Comparison of ENCODE assay signal across 8 cellular contexts in the genomic region with DNA sequence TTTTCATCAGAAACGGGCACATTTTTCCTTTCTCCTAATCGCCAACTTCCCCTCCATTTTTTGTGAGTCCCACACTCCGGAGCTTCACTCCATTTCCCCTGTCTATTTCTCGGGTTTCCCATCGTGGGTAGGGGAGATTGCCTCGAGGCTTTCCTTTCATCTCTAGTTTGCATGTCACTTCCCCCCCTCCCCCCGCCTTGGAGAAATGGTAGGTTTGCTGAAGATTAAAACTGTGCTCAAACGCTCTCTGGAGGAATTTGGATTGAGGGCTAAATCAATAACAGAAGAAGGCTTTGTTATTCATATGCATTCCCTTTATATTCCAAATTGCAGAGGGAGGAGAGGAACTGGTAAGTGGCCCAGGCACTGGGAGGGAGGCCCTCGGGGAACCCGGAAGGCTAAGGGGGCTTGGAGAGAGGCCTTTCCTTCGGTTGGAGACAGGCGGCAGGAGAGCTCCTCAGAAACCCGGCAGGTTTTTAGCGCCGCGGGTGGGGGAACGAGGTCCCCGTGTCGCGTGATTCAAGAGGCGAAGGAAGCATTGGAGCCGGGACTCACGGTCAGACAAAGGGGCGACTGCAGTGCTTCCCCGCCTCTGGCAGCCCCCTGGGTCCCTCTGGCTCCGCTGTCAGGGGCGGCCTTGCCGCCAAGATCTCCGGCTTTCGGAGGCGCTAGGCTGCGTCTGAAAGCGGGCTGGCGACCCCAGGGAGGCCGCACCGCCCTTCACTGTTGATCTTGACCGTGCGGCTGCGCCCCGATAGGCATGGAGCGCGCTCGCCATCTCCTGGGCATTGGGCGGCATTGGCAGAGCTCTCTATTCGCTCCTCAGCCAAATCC. TPM values are rescaled to one million over a fixed set of nuclear protein-coding genes. Genes with fewer than 3 reads are reported as not detected.
A peak's percentile ranks its signal among the peaks of the same experiment; 100 is the strongest.
DNase-seq lines count a peak whose midpoint lies in the region; ATAC-seq and TF ChIP-seq lines count a peak whose summit lies in the region.

No MANE protein-coding gene starts in this region.

- H3K36me3 Mint-ChIP-seq in CD14-positive monocyte = peaks cover 0 to 4% of the 10 kb centered on the region in 2 donors
- H3K36me3 Mint-ChIP-seq in activated CD4-positive, alpha-beta memory T cell treated with anti-CD3 and anti-CD28 coated beads, Interleukin-2, amount 10 ng/mL, durations not matched to agents 7 days and 5 days (ENCODE audit: low read depth) = no peaks in the 10 kb centered on the region
- H3K36me3 Mint-ChIP-seq in stimulated activated memory B cell treated with anti-CD40 and anti-IgM and Interleukin-4, amounts not matched to agents 10 μg/mL and 1 μg/mL and 100 μg/mL, for 72 hours = no peaks in the 10 kb centered on the region

- POLR2A ChIA-PET in activated CD4-positive, alpha-beta memory T cell treated with anti-CD3 and anti-CD28 coated beads, Interleukin-2, amount 10 ng/mL, durations not matched to agents 7 days and 5 days (lab: Charles Lee) = no interaction called here

- DNase-seq in CD14-positive monocyte (ENCODE audit: low spot score) (no peak), NCI-H526 (lab: John Stamatoyannopoulos, UW) (peak; percentile 87 to 97), epithelial cell of prostate (ENCODE audit: low read depth, low spot score) (no peak), mucosa of gallbladder (ENCODE audit: low spot score) (peak; percentile 56)
- peak; percentile 64 for DNase-seq in activated CD4-positive, alpha-beta memory T cell treated with anti-CD3 and anti-CD28 coated beads, Interleukin-2, amount 10 ng/mL, durations not matched to agents 7 days and 5 days

- H3K4me1 Mint-ChIP-seq in CD14-positive monocyte = peaks cover 28% of the 10 kb centered on the region
- peaks cover 17% of the 10 kb centered on the region for H3K4me1 Mint-ChIP-seq in activated CD4-positive, alpha-beta memory T cell treated with anti-CD3 and anti-CD28 coated beads, Interleukin-2, amount 10 ng/mL, durations not matched to agents 7 days and 5 days
- peaks cover 17% of the 10 kb centered on the region for H3K4me1 Mint-ChIP-seq in stimulated activated memory B cell treated with anti-CD40 and anti-IgM and Interleukin-4, amounts not matched to agents 10 μg/mL and 1 μg/mL and 100 μg/mL, for 72 hours

- intact Hi-C loops in CD14-positive monocyte (cut with micrococcal nuclease) = loop anchor here (5.0 to 10.0 kb wide), 4 partner anchors 412 to 1762 kb away; partner anchors contain the start of gene SP9 (in 1 of the 2)

- ATAC-seq in GM19023 (IDR thresholded peaks at IDR 0.05; ENCODE audit: unreplicated experiment) = peak; percentile 93
- ATAC-seq in HG03354 (IDR thresholded peaks at IDR 0.05; ENCODE audit: poor library complexity, severe bottlenecking, unreplicated experiment) = peak; percentile 85
- peak; percentile 61 for ATAC-seq in stimulated activated memory B cell treated with anti-CD40 and anti-IgM and Interleukin-4, amounts not matched to agents 10 μg/mL and 1 μg/mL and 100 μg/mL, for 72 hours

- CTCF ChIA-PET in activated CD4-positive, alpha-beta memory T cell treated with anti-CD3 and anti-CD28 coated beads, Interleukin-2, amount 10 ng/mL, durations not matched to agents 7 days and 5 days (lab: Charles Lee) = interaction anchor here (0.5 to 3.5 kb wide), 20 partner anchors 12 to 1651 kb away, joined by 3 to 76 read pairs (median 3); no protein-coding TSS in a partner anchor

- peak overlapping the region; percentile 75 to 97 for H3K4me3 Mint-ChIP-seq in CD14-positive monocyte
- peak overlapping the region; percentile 60 for H3K4me3 Mint-ChIP-seq in activated CD4-positive, alpha-beta memory T cell treated with anti-CD3 and anti-CD28 coated beads, Interleukin-2, amount 10 ng/mL, durations not matched to agents 7 days and 5 days
- peak overlapping the region; percentile 73 for H3K4me3 Mint-ChIP-seq in stimulated activated memory B cell treated with anti-CD40 and anti-IgM and Interleukin-4, amounts not matched to agents 10 μg/mL and 1 μg/mL and 100 μg/mL, for 72 hours

- peaks cover 90 to 97% (median 94%) of the 10 kb centered on the region in 3 donors for H3K27me3 Mint-ChIP-seq in CD14-positive monocyte (ENCODE audit: low read depth in 3 of 3)
- H3K27me3 Mint-ChIP-seq in activated CD4-positive, alpha-beta memory T cell treated with anti-CD3 and anti-CD28 coated beads, Interleukin-2, amount 10 ng/mL, durations not matched to agents 7 days and 5 days = peaks cover 88% of the 10 kb centered on the region
- peaks cover 87% of the 10 kb centered on the region for H3K27me3 Mint-ChIP-seq in stimulated activated memory B cell treated with anti-CD40 and anti-IgM and Interleukin-4, amounts not matched to agents 10 μg/mL and 1 μg/mL and 100 μg/mL, for 72 hours

- no peak overlapping the region for H3K27ac Mint-ChIP-seq in CD14-positive monocyte
- no peak overlapping the region for H3K27ac Mint-ChIP-seq in activated CD4-positive, alpha-beta memory T cell treated with anti-CD3 and anti-CD28 coated beads, Interleukin-2, amount 10 ng/mL, durations not matched to agents 7 days and 5 days
- H3K27ac Mint-ChIP-seq in stimulated activated memory B cell treated with anti-CD40 and anti-IgM and Interleukin-4, amounts not matched to agents 10 μg/mL and 1 μg/mL and 100 μg/mL, for 72 hours = no peak overlapping the region

- peak overlapping the region; percentile 54 for H3K27ac ChIP-seq in epithelial cell of prostate

- peaks cover 0 to 40% (median 19%) of the 10 kb centered on the region in 7 donors for H3K9me3 Mint-ChIP-seq in CD14-positive monocyte
- no peaks in the 10 kb centered on the region for H3K9me3 Mint-ChIP-seq in activated CD4-positive, alpha-beta memory T cell treated with anti-CD3 and anti-CD28 coated beads, Interleukin-2, amount 10 ng/mL, durations not matched to agents 7 days and 5 days
- no peaks in the 10 kb centered on the region for H3K9me3 Mint-ChIP-seq in stimulated activated memory B cell treated with anti-CD40 and anti-IgM and Interleukin-4, amounts not matched to agents 10 μg/mL and 1 μg/mL and 100 μg/mL, for 72 hours

- peak; percentile 83 for TF ChIP-seq CTCF in CD14-positive monocyte (IDR thresholded peaks at IDR 0.05)

RNA-seq across cellular contexts. Expression of gene HOXD12, which starts 2.4 kb away (rescaled TPM):
- not detected for polyA plus RNA-seq in CD14-positive monocyte
- not detected for total RNA-seq in activated CD4-positive, alpha-beta memory T cell treated with anti-CD3 and anti-CD28 coated beads, Interleukin-2, amount 10 ng/mL, durations not matched to agents 7 days and 5 days
- total RNA-seq in mucosa of gallbladder = not detected

RNA-seq across cellular contexts. Expression of gene HOXD13, which starts 4.7 kb away (rescaled TPM):
- not detected for polyA plus RNA-seq in CD14-positive monocyte
- not detected for total RNA-seq in activated CD4-positive, alpha-beta memory T cell treated with anti-CD3 and anti-CD28 coated beads, Interleukin-2, amount 10 ng/mL, durations not matched to agents 7 days and 5 days
- not detected for total RNA-seq in mucosa of gallbladder

RNA-seq across cellular contexts. Expression of gene HOXD11, which starts 9.9 kb away (rescaled TPM):
- polyA plus RNA-seq in CD14-positive monocyte = not detected
- not detected for total RNA-seq in activated CD4-positive, alpha-beta memory T cell treated with anti-CD3 and anti-CD28 coated beads, Interleukin-2, amount 10 ng/mL, durations not matched to agents 7 days and 5 days
- total RNA-seq in mucosa of gallbladder = not detected

RNA-seq across cellular contexts. Expression of gene EVX2, which starts 13.4 kb away (rescaled TPM):
- not detected for polyA plus RNA-seq in CD14-positive monocyte
- not detected for total RNA-seq in activated CD4-positive, alpha-beta memory T cell treated with anti-CD3 and anti-CD28 coated beads, Interleukin-2, amount 10 ng/mL, durations not matched to agents 7 days and 5 days
- not detected for total RNA-seq in mucosa of gallbladder

RNA-seq across cellular contexts. Expression of gene HOXD10, which starts 19.4 kb away (rescaled TPM):
- not detected for polyA plus RNA-seq in CD14-positive monocyte
- not detected for total RNA-seq in activated CD4-positive, alpha-beta memory T cell treated with anti-CD3 and anti-CD28 coated beads, Interleukin-2, amount 10 ng/mL, durations not matched to agents 7 days and 5 days
- not detected for total RNA-seq in mucosa of gallbladder

Comparison
In these comparisons a context has a peak if more than half of its experiments do, and no peak if none do; other contexts are left out.
1. DNase-seq: peak in NCI-H526 (2 of 2), activated CD4-positive, alpha-beta memory T cell treated with anti-CD3 and anti-CD28 coated beads, Interleukin-2, amount 10 ng/mL, durations not matched to agents 7 days and 5 days (single experiment) and mucosa of gallbladder (single experiment); none in CD14-positive monocyte (single experiment) and epithelial cell of prostate (single experiment).
2. Peak in every context shown above with its lines, with median percentiles within 50 percentile points of each other: H3K4me3 Mint-ChIP-seq and ATAC-seq.